Comparison of ENCODE assay signal across 35 cellular contexts in genomic region chr1:51359860-51360259, GRCh38. TPM values are rescaled to one million over a fixed set of nuclear protein-coding genes. Genes with fewer than 3 reads are reported as not detected.
"Had no signal": no experiment of that assay in that cellular context is flagged by ENCODE, and none has a peak within 500 bp of the region (broad histone marks: within the 10 kb centered on the region; RNA-seq: fewer than 3 reads in every experiment).

No MANE protein-coding gene starts in this region.

- DNase-seq: Karpas-422, Kasumi-1, MG63, MM.1S, MV-4-11, NCI-H1048, NCI-H1092, NCI-H1092 treated with DMSO at 0.1 percent for 48 hours, NCI-H1105, NCI-H1105 treated with DMSO at 0.1 percent for 48 hours, NCI-H1417, NCI-H1417 treated with DMSO at 0.1 percent for 48 hours, NCI-H1436, NCI-H1436 treated with DMSO at 0.1 percent for 48 hours, NCI-H146, NCI-H1694, NCI-H1694 treated with DMSO at 0.1 percent for 48 hours, NCI-H187, NCI-H187 treated with DMSO at 0.1 percent for 48 hours, NCI-H1930, NCI-H2029, NCI-H2029 treated with DMSO at 0.1 percent for 48 hours, NCI-H2081, NCI-H2081 treated with DMSO at 0.1 percent for 48 hours, NCI-H2107, NCI-H2171, NCI-H2171 treated with DMSO at 0.1 percent for 48 hours, NCI-H2227 treated with DMSO at 0.1 percent for 48 hours, NCI-H226, NCI-H345, NCI-H446, NCI-H446 treated with DMSO at 0.1 percent for 48 hours, NCI-H510A had no signal

- H3K4me3 ChIP-seq: MG63 had no signal

- H3K4me2 ChIP-seq: KMS-11 had no signal

- H3K27ac ChIP-seq: KMS-11 had no signal

- H3K9me3 ChIP-seq: MG63 had no signal

- H3K27me3 ChIP-seq: MG63 had no signal

RNA-seq across cellular contexts. Expression of gene TTC39A, which starts 29.5 kb away (rescaled TPM):
- total RNA-seq: LHCN-M2 had no signal
